1 cellular context compared by ENCODE assay signal in the genomic region with DNA sequence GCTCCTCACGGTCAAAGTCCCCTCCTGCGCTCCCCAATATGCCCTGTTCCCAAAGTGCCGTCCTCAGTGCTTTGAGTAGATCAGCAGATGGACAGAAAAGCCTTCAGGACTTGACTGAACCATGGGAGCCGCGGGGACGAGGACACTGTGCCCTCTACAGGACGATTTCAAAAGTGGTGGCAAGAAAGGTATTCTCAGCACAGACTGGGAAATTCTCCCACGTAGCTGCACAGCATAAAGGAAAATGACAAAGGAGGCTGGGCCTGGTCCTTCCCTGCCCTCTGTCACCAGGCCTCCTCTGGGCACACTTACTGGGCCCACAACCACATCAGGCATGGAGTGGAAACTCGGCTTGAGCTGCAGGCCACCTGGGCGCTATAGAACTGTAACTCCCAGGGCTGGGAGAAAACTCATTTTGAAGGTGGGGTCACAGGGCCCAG.
TF ChIP-seq lines count a peak whose summit lies in the region.

No MANE protein-coding gene starts in this region.

TF ChIP-seq in HepG2, 621 proteins besides CTCF, POLR2A, EP300 and RAD21 (continued from another document and continues in another):
- TF ChIP-seq MAX (IDR thresholded peaks at IDR 0.05) = peak; percentile 45
- TF ChIP-seq, protein P1, sequence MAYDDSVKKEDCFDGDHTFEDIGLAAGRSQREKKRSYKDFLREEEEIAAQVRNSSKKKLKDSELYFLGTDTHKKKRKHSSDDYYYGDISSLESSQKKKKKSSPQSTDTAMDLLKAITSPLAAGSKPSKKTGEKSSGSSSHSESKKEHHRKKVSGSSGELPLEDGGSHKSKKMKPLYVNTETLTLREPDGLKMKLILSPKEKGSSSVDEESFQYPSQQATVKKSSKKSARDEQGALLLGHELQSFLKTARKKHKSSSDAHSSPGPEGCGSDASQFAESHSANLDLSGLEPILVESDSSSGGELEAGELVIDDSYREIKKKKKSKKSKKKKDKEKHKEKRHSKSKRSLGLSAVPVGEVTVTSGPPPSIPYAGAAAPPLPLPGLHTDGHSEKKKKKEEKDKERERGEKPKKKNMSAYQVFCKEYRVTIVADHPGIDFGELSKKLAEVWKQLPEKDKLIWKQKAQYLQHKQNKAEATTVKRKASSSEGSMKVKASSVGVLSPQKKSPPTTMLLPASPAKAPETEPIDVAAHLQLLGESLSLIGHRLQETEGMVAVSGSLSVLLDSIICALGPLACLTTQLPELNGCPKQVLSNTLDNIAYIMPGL (CRISPR knock-in tag; IDR thresholded peaks at IDR 0.05; ENCODE audit: borderline replicate concordance in 1 of 2, low read depth in 1 of 2) = peak; percentile 46 to 64; a peak in 1 of 4 replicates
- TF ChIP-seq JUND (CRISPR knock-in tag; IDR thresholded peaks at IDR 0.05) = no peak
- peak; percentile 21; the same call in 1 of the 2 replicates for TF ChIP-seq GATAD1 (CRISPR knock-in tag; IDR thresholded peaks at IDR 0.05)
- TF ChIP-seq MZF1 (CRISPR knock-in tag; IDR thresholded peaks at IDR 0.05; ENCODE audit: borderline replicate concordance) = no peak
- TF ChIP-seq ZNF501 (CRISPR knock-in tag; IDR thresholded peaks at IDR 0.05) = 0 out of 2 replicates have a peak, but pooled peaks have one; percentile 15
- no peak for TF ChIP-seq SOX6 (IDR thresholded peaks at IDR 0.05)
- 0 out of 2 replicates have a peak, but pooled peaks have one; percentile 27 for TF ChIP-seq SOX6 (CRISPR knock-in tag; IDR thresholded peaks at IDR 0.05)
- no peak for TF ChIP-seq RBAK (CRISPR knock-in tag; IDR thresholded peaks at IDR 0.05)
- peak; percentile 42; the same call in 1 of the 2 replicates for TF ChIP-seq REPIN1 (CRISPR knock-in tag; IDR thresholded peaks at IDR 0.05; ENCODE audit: borderline replicate concordance, low read depth)
- TF ChIP-seq, protein P2, sequence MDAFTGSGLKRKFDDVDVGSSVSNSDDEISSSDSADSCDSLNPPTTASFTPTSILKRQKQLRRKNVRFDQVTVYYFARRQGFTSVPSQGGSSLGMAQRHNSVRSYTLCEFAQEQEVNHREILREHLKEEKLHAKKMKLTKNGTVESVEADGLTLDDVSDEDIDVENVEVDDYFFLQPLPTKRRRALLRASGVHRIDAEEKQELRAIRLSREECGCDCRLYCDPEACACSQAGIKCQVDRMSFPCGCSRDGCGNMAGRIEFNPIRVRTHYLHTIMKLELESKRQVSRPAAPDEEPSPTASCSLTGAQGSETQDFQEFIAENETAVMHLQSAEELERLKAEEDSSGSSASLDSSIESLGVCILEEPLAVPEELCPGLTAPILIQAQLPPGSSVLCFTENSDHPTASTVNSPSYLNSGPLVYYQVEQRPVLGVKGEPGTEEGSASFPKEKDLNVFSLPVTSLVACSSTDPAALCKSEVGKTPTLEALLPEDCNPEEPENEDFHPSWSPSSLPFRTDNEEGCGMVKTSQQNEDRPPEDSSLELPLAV (CRISPR knock-in tag; conservative IDR thresholded peaks at IDR 0.05; ENCODE audit: low read depth) = no peak
- TF ChIP-seq NR2F6 (IDR thresholded peaks at IDR 0.05) = no peak
- TF ChIP-seq NR2F6 (CRISPR knock-in tag; IDR thresholded peaks at IDR 0.05) = 0 out of 2 replicates have a peak, but pooled peaks have one; percentile 18
- TF ChIP-seq HOXA5 (CRISPR knock-in tag; IDR thresholded peaks at IDR 0.05) = 0 out of 2 replicates have a peak, but pooled peaks have one; percentile 55
- TF ChIP-seq XRCC5 (optimal IDR thresholded peaks at IDR 0.05; ENCODE audit: low read length) = peak; percentile 79
- TF ChIP-seq ZNF451 (CRISPR knock-in tag; IDR thresholded peaks at IDR 0.05) = no peak
- TF ChIP-seq, protein P3, sequence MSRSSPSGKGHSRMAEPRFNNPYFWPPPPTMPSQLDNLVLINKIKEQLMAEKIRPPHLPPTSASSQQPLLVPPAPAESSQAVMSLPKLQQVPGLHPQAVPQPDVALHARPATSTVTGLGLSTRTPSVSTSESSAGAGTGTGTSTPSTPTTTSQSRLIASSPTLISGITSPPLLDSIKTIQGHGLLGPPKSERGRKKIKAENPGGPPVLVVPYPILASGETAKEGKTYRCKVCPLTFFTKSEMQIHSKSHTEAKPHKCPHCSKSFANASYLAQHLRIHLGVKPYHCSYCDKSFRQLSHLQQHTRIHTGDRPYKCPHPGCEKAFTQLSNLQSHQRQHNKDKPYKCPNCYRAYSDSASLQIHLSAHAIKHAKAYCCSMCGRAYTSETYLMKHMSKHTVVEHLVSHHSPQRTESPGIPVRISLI (CRISPR knock-in tag; IDR thresholded peaks at IDR 0.05; ENCODE audit: borderline replicate concordance) = 0 out of 2 replicates have a peak, but pooled peaks have one; percentile 25
- peak; percentile 81; the same call in 1 of the 2 replicates for TF ChIP-seq RCOR2 (CRISPR knock-in tag; IDR thresholded peaks at IDR 0.05)
- no peak for TF ChIP-seq RXRA (CRISPR knock-in tag; IDR thresholded peaks at IDR 0.05)
- TF ChIP-seq ZNF580 (CRISPR knock-in tag; IDR thresholded peaks at IDR 0.05; ENCODE audit: borderline replicate concordance, low read depth) = peak; percentile 37; the same call in 1 of the 2 replicates
- TF ChIP-seq NKX3-1 (CRISPR knock-in tag; IDR thresholded peaks at IDR 0.05) = no peak
- no peak for TF ChIP-seq POLR2AphosphoS2 (IDR thresholded peaks at IDR 0.05; ENCODE audit: low read depth, low read length)
- TF ChIP-seq FOXM1 (CRISPR knock-in tag; IDR thresholded peaks at IDR 0.05) = no peak
- TF ChIP-seq CBX5 (CRISPR knock-in tag; IDR thresholded peaks at IDR 0.05; ENCODE audit: borderline replicate concordance) = peak; percentile 45; the same call in 1 of the 2 replicates
- peak; percentile 47; the same call in 1 of the 2 replicates for TF ChIP-seq BRD4 (CRISPR knock-in tag; IDR thresholded peaks at IDR 0.05)
- TF ChIP-seq, protein P4, sequence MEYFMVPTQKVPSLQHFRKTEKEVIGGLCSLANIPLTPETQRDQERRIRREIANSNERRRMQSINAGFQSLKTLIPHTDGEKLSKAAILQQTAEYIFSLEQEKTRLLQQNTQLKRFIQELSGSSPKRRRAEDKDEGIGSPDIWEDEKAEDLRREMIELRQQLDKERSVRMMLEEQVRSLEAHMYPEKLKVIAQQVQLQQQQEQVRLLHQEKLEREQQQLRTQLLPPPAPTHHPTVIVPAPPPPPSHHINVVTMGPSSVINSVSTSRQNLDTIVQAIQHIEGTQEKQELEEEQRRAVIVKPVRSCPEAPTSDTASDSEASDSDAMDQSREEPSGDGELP (IDR thresholded peaks at IDR 0.05; ENCODE audit: borderline replicate concordance, low read depth) = no peak
- TF ChIP-seq, protein P5, sequence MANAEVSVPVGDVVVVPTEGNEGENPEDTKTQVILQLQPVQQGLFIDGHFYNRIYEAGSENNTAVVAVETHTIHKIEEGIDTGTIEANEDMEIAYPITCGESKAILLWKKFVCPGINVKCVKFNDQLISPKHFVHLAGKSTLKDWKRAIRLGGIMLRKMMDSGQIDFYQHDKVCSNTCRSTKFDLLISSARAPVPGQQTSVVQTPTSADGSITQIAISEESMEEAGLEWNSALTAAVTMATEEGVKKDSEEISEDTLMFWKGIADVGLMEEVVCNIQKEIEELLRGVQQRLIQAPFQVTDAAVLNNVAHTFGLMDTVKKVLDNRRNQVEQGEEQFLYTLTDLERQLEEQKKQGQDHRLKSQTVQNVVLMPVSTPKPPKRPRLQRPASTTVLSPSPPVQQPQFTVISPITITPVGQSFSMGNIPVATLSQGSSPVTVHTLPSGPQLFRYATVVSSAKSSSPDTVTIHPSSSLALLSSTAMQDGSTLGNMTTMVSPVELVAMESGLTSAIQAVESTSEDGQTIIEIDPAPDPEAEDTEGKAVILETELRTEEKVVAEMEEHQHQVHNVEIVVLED (CRISPR knock-in tag; IDR thresholded peaks at IDR 0.05; ENCODE audit: borderline replicate concordance) = no peak
- TF ChIP-seq ZNF232 (CRISPR knock-in tag; IDR thresholded peaks at IDR 0.05; ENCODE audit: borderline replicate concordance) = no peak
- TF ChIP-seq ZNF609 (CRISPR knock-in tag; IDR thresholded peaks at IDR 0.05; ENCODE audit: borderline replicate concordance) = peak; percentile 24; the same call in 1 of the 2 replicates
- TF ChIP-seq, protein P6, sequence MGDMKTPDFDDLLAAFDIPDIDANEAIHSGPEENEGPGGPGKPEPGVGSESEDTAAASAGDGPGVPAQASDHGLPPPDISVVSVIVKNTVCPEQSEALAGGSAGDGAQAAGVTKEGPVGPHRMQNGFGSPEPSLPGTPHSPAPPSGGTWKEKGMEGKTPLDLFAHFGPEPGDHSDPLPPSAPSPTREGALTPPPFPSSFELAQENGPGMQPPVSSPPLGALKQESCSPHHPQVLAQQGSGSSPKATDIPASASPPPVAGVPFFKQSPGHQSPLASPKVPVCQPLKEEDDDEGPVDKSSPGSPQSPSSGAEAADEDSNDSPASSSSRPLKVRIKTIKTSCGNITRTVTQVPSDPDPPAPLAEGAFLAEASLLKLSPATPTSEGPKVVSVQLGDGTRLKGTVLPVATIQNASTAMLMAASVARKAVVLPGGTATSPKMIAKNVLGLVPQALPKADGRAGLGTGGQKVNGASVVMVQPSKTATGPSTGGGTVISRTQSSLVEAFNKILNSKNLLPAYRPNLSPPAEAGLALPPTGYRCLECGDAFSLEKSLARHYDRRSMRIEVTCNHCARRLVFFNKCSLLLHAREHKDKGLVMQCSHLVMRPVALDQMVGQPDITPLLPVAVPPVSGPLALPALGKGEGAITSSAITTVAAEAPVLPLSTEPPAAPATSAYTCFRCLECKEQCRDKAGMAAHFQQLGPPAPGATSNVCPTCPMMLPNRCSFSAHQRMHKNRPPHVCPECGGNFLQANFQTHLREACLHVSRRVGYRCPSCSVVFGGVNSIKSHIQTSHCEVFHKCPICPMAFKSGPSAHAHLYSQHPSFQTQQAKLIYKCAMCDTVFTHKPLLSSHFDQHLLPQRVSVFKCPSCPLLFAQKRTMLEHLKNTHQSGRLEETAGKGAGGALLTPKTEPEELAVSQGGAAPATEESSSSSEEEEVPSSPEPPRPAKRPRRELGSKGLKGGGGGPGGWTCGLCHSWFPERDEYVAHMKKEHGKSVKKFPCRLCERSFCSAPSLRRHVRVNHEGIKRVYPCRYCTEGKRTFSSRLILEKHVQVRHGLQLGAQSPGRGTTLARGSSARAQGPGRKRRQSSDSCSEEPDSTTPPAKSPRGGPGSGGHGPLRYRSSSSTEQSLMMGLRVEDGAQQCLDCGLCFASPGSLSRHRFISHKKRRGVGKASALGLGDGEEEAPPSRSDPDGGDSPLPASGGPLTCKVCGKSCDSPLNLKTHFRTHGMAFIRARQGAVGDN (CRISPR knock-in tag; IDR thresholded peaks at IDR 0.05) = peak; percentile 61
- TF ChIP-seq KDM5B (CRISPR knock-in tag; IDR thresholded peaks at IDR 0.05; ENCODE audit: borderline replicate concordance) = peak; percentile 41; the same call in 1 of the 2 replicates
- TF ChIP-seq ZNF691 (CRISPR knock-in tag; IDR thresholded peaks at IDR 0.05; ENCODE audit: borderline replicate concordance, low read depth) = peak; percentile 61; the same call in 1 of the 2 replicates
